In genomic region chr9:33290247-33290993, GRCh38 we compare ENCODE assay signal across 8 cellular contexts. TPM values are rescaled to one million over a fixed set of nuclear protein-coding genes. Genes with fewer than 3 reads are reported as not detected.
DNase-seq lines count a peak whose midpoint lies in the region; ATAC-seq and TF ChIP-seq lines count a peak whose summit lies in the region.

TSS of gene NFX1 (plus strand) at chr9:33290516. CDS start at chr9:33290573, 57 bp downstream.

- no peaks in the 10 kb centered on the region for H3K27me3 Mint-ChIP-seq in activated B cell treated with CpG ODN at 0.5 μM for 24 hours

- peaks cover 43% of the 10 kb centered on the region for H3K36me3 Mint-ChIP-seq in activated B cell treated with CpG ODN at 0.5 μM for 24 hours (ENCODE audit: low read depth)

- H3K27ac Mint-ChIP-seq in activated B cell treated with CpG ODN at 0.5 μM for 24 hours = peak within 1 kb of the TSS; percentile 100

- TF ChIP-seq CTCF in activated B cell treated with CpG ODN at 0.5 μM for 24 hours (IDR thresholded peaks at IDR 0.05) = no peak

- peak; percentile 95 for TF ChIP-seq POLR2A in GM18951 (IDR thresholded peaks at IDR 0.05; ENCODE audit: extremely low read depth, insufficient read depth, insufficient read length)

- DNase-seq in AG08395 (ENCODE audit: low spot score) = peak; percentile 98
- peak; percentile 98 for DNase-seq in NCI-H345 (lab: John Stamatoyannopoulos, UW)
- DNase-seq in activated B cell treated with CpG ODN at 0.5 μM for 24 hours = peak; percentile 97
- DNase-seq in caudate nucleus (lab: John Stamatoyannopoulos, UW) = peak in 60 of 61 donors; percentile 67 to 98 (median 93)
- peak; percentile 97 for DNase-seq in iPS-NIHi7 (ENCODE audit: extremely low spot score)
- DNase-seq in smooth muscle cell of the brain vasculature (ENCODE audit: low read depth, low spot score) = peak; percentile 98

- intact Hi-C loops in activated B cell treated with CpG ODN at 0.5 μM for 24 hours (cut with micrococcal nuclease) = loop anchor here (1.0 to 10.0 kb wide), 9 partner anchors 26 to 1038 kb away; partner anchors contain the start of genes APTX, B4GALT1, BAG1 and DNAJA1

- ATAC-seq in HG03196 (IDR thresholded peaks at IDR 0.05; ENCODE audit: unreplicated experiment) (peak; percentile 81), activated B cell treated with CpG ODN at 0.5 μM for 24 hours (ENCODE audit: low read depth) (peak; percentile 80)

- H3K9me3 Mint-ChIP-seq in activated B cell treated with CpG ODN at 0.5 μM for 24 hours = no peaks in the 10 kb centered on the region

- in situ Hi-C loops in GM18951 (cut with MboI; ENCODE audit: low sequenced_read_pairs, unreplicated experiment) = no loop called here

- H3K27ac ChIP-seq in caudate nucleus (ENCODE audit: low read depth, low read length) = peak within 1 kb of the TSS; percentile 100

- POLR2A ChIA-PET in activated B cell treated with CpG ODN at 0.5 μM for 24 hours (lab: Charles Lee) = interaction anchor here (0.6 to 2.2 kb wide), 32 partner anchors 8 to 1320 kb away, joined by 3 to 22 read pairs (median 5); partner anchors contain the start of genes B4GALT1, BAG1, CHMP5 and DNAJA1

- H3K4me3 Mint-ChIP-seq in activated B cell treated with CpG ODN at 0.5 μM for 24 hours = peak within 1 kb of the TSS; percentile 99

- CTCF ChIA-PET in activated B cell treated with CpG ODN at 0.5 μM for 24 hours (lab: Charles Lee) = interaction anchor here (0.7 to 1.2 kb wide), 3 partner anchors 25 to 183 kb away, joined by 3 to 4 read pairs (median 4); partner anchors contain the start of genes BAG1, CHMP5 and NOL6

- H3K4me1 Mint-ChIP-seq in activated B cell treated with CpG ODN at 0.5 μM for 24 hours = peaks cover 62% of the 10 kb centered on the region

RNA-seq across cellular contexts. Expression of gene NFX1, which starts in this region (rescaled TPM):
- 51.0 and 57.2 TPM in 2 replicates for total RNA-seq in activated B cell treated with CpG ODN at 0.5 μM for 24 hours

Comparison
In these comparisons a context has a peak if more than half of its experiments do, and no peak if none do; other contexts are left out.
1. Peak in every context shown above with its lines: DNase-seq, ATAC-seq and H3K27ac ChIP-seq.